ENCODE assay signal across 1 cellular context in genomic region chr1:88655145-88655544, GRCh38.
TF ChIP-seq lines count a peak whose summit lies in the region.

No MANE protein-coding gene starts in this region.

TF ChIP-seq in HCT116, 20 proteins besides CTCF, POLR2A, EP300 and RAD21 (continued from another document):
- TF ChIP-seq REST (IDR thresholded peaks at IDR 0.05; ENCODE audit: low read depth) (no peak), MAX (IDR thresholded peaks at IDR 0.05) (no peak), ATF3 (IDR thresholded peaks at IDR 0.05) (no peak), ZBTB33 (IDR thresholded peaks at IDR 0.05; ENCODE audit: extremely low read depth, insufficient replicate concordance, low read length) (no peak), SP1 (IDR thresholded peaks at IDR 0.05; ENCODE audit: low read depth) (no peak), CEBPB (IDR thresholded peaks at IDR 0.05; ENCODE audit: low read depth) (no peak), EGR1 (IDR thresholded peaks at IDR 0.05; ENCODE audit: low read depth) (no peak), TCF7L2 (IDR thresholded peaks at IDR 0.05; ENCODE audit: borderline replicate concordance, extremely low read depth, insufficient read depth, insufficient read length) (no peak)
